ENCODE assay signal across 21 cellular contexts in the genomic region with DNA sequence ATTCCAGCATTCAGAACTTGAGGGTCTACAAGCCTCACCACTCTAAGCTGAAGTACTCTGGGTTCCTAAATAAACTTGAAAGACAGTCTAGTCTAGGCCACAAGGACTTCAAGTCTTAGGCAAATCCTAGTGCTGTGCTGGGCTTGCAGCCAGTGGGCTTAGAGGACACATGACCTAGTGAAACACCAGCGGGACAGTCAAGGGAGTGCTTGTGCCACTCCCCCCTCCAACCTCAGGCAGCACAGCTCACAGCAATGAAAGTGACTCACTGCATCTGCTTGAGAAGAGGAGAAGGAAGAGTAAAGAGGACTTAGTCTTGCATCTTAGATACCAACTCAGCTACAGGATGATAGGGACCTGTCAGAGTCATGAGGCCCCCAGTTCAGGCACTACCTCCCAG.
DNase-seq lines count a peak whose midpoint lies in the region; ATAC-seq and TF ChIP-seq lines count a peak whose summit lies in the region.
"Had no signal": no experiment of that assay in that cellular context is flagged by ENCODE, and none has a peak within 500 bp of the region (broad histone marks: within the 10 kb centered on the region; RNA-seq: fewer than 3 reads in every experiment).

No MANE protein-coding gene starts in this region.

- no peaks in the 10 kb centered on the region for H3K36me3 Mint-ChIP-seq in MCF 10A (ENCODE audit: insufficient read depth, unreplicated experiment)
- H3K36me3 Mint-ChIP-seq: CD8-positive, alpha-beta T cell had no signal

- H3K9me3 ChIP-seq in breast epithelium (no peaks in the 10 kb centered on the region), lower lobe of right lung (no peaks in the 10 kb centered on the region)
- H3K9me3 ChIP-seq: BLaER1 treated with 17β-estradiol and CSF1 and Interleukin-3, amounts not matched to agents 10 nM and 100 nM; SJSA1 had no signal

- TF ChIP-seq POLR2A in breast epithelium (IDR thresholded peaks at IDR 0.05), result no peak

- no peak overlapping the region for H3K4me3 ChIP-seq in breast epithelium
- no peak overlapping the region for H3K4me3 ChIP-seq in choroid plexus epithelial cell (ENCODE audit: low read depth, low read length)
- H3K4me3 ChIP-seq in lower lobe of right lung, result no peak overlapping the region
- H3K4me3 ChIP-seq: BLaER1 treated with 17β-estradiol and CSF1 and Interleukin-3, amounts not matched to agents 10 nM and 100 nM; SJSA1 had no signal

- no peak overlapping the region for H3K27ac Mint-ChIP-seq in MCF 10A (ENCODE audit: low read depth, unreplicated experiment)
- H3K27ac Mint-ChIP-seq: CD8-positive, alpha-beta T cell had no signal

- no peak overlapping the region for H3K4me3 Mint-ChIP-seq in MCF 10A (ENCODE audit: unreplicated experiment)
- H3K4me3 Mint-ChIP-seq: CD8-positive, alpha-beta T cell had no signal

- no TSS peak for BruUV-seq in MCF 10A (replicated peaks; lab: Mats Ljungman, UMichigan)

- H3K4me1 ChIP-seq in breast epithelium, result no peaks in the 10 kb centered on the region
- no peaks in the 10 kb centered on the region for H3K4me1 ChIP-seq in lower lobe of right lung
- H3K4me1 ChIP-seq: BLaER1 treated with 17β-estradiol and CSF1 and Interleukin-3, amounts not matched to agents 10 nM and 100 nM; SJSA1 had no signal

- POLR2A ChIA-PET in MCF 10A (lab: Yijun Ruan, JAX), result no interaction called here

- ATAC-seq in lower lobe of right lung (no peak), GM19324 (IDR thresholded peaks at IDR 0.05; ENCODE audit: low FRiP score, unreplicated experiment) (no peak), HG03354 (IDR thresholded peaks at IDR 0.05; ENCODE audit: poor library complexity, severe bottlenecking, unreplicated experiment) (no peak)
- ATAC-seq: CD8-positive, alpha-beta T cell; Right ventricle myocardium inferior had no signal

- no peaks in the 10 kb centered on the region for H3K4me1 Mint-ChIP-seq in MCF 10A (ENCODE audit: insufficient read depth, unreplicated experiment)

- TF ChIP-seq CTCF in MCF 10A (IDR thresholded peaks at IDR 0.05; ENCODE audit: unreplicated experiment) (no peak), breast epithelium (IDR thresholded peaks at IDR 0.05) (no peak), choroid plexus epithelial cell (conservative IDR thresholded peaks at IDR 0.05; ENCODE audit: low read depth, low read length) (no peak), lower lobe of right lung (IDR thresholded peaks at IDR 0.05) (no peak)

- no peaks in the 10 kb centered on the region for H3K27me3 Mint-ChIP-seq in MCF 10A (ENCODE audit: insufficient read depth, unreplicated experiment)

- CTCF ChIA-PET in MCF 10A (lab: Yijun Ruan, JAX), result no interaction called here

- no peaks in the 10 kb centered on the region for H3K27me3 ChIP-seq in breast epithelium
- no peaks in the 10 kb centered on the region for H3K27me3 ChIP-seq in lower lobe of right lung (ENCODE audit: low read depth)
- H3K27me3 ChIP-seq: BLaER1 treated with 17β-estradiol and CSF1 and Interleukin-3, amounts not matched to agents 10 nM and 100 nM; SJSA1 had no signal

- DNase-seq in MCF 10A (ENCODE audit: unreplicated experiment) (peak; percentile 57), breast epithelium (ENCODE audit: low spot score in 2 of 2) (no peak), choroid plexus epithelial cell (ENCODE audit: low read depth) (peak; percentile 2), iris pigment epithelial cell (ENCODE audit: low read depth) (peak; percentile 1), GM19240 (ENCODE audit: insufficient read length, low spot score) (no peak), lower lobe of right lung (no peak)
- DNase-seq: CD8-positive, alpha-beta T cell; H7; KG1; MV-4-11; NCI-H1694 treated with DMSO at 0.1 percent for 48 hours; NCI-H2081 treated with DMSO at 0.1 percent for 48 hours; NCI-H446 treated with DMSO at 0.1 percent for 48 hours; NCI-H526 treated with DMSO at 0.1 percent for 48 hours; OCI-M1 had no signal

- H3K27ac ChIP-seq in breast epithelium (no peak overlapping the region), lower lobe of right lung (no peak overlapping the region)
- H3K27ac ChIP-seq: 22Rv1; BLaER1 treated with 17β-estradiol and CSF1 and Interleukin-3, amounts not matched to agents 10 nM and 100 nM; SJSA1 had no signal

- intact Hi-C loops in MCF 10A (cut with micrococcal nuclease), result no loop called here
- intact Hi-C loops in breast epithelium (cut with DNase I; ENCODE audit: low total_unique reads), result no loop called here
- intact Hi-C loops in lower lobe of right lung (cut with DNase I), result no loop called here

- H3K36me3 ChIP-seq in breast epithelium (no peaks in the 10 kb centered on the region), lower lobe of right lung (no peaks in the 10 kb centered on the region)
- H3K36me3 ChIP-seq: BLaER1 treated with 17β-estradiol and CSF1 and Interleukin-3, amounts not matched to agents 10 nM and 100 nM; SJSA1 had no signal

- H3K9me3 Mint-ChIP-seq in MCF 10A (ENCODE audit: unreplicated experiment), result no peaks in the 10 kb centered on the region

Comparison
In these comparisons a context has a peak if more than half of its experiments do, and no peak if none do; other contexts are left out.
1. DNase-seq: peak in MCF 10A (single experiment), choroid plexus epithelial cell (single experiment) and iris pigment epithelial cell (single experiment); none in breast epithelium (0 of 2), GM19240 (single experiment) and lower lobe of right lung (single experiment).